In the genomic region with DNA sequence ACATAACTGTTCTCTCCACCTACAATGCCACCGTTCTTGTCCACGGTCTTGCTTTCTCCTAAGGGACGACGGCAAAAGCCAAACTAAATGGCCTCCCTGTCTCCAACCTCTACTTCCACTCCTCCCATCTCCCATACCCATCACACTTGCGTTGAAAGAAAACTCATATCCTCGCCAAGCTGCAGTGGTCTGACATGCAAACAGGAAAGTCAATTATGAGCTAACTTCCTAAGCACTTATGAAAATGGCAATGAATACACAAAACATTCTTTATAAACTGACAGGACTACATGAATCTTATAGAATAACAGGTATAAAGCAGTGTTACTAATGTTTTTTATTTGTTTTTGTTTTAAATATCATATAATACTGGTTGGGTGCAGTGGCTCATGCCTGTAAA, we compare ENCODE assay signal across 26 cellular contexts.
"Had no signal": no experiment of that assay in that cellular context is flagged by ENCODE, and none has a peak within 500 bp of the region (broad histone marks: within the 10 kb centered on the region; RNA-seq: fewer than 3 reads in every experiment).

No MANE protein-coding gene starts in this region.

- H3K27ac Mint-ChIP-seq: activated CD4-positive, alpha-beta memory T cell treated with anti-CD3 and anti-CD28 coated beads for 36 hours; activated CD4-positive, alpha-beta T cell treated with anti-CD3 and anti-CD28 coated beads, Interleukin-2, amount 10 ng/mL, durations not matched to agents 7 days and 5 days had no signal

- H3K27me3 Mint-ChIP-seq: activated CD4-positive, alpha-beta memory T cell treated with anti-CD3 and anti-CD28 coated beads for 36 hours; activated CD4-positive, alpha-beta T cell treated with anti-CD3 and anti-CD28 coated beads, Interleukin-2, amount 10 ng/mL, durations not matched to agents 7 days and 5 days had no signal

- H3K4me1 Mint-ChIP-seq: activated CD4-positive, alpha-beta T cell treated with anti-CD3 and anti-CD28 coated beads, Interleukin-2, amount 10 ng/mL, durations not matched to agents 7 days and 5 days had no signal

- H3K4me3 ChIP-seq: adrenal gland, body of pancreas, breast epithelium, Peyer's patch had no signal

- H3K4me3 Mint-ChIP-seq: activated CD4-positive, alpha-beta memory T cell treated with anti-CD3 and anti-CD28 coated beads for 36 hours; activated CD4-positive, alpha-beta T cell treated with anti-CD3 and anti-CD28 coated beads, Interleukin-2, amount 10 ng/mL, durations not matched to agents 7 days and 5 days had no signal

- H3K9me3 Mint-ChIP-seq: activated CD4-positive, alpha-beta memory T cell treated with anti-CD3 and anti-CD28 coated beads for 36 hours; activated CD4-positive, alpha-beta T cell treated with anti-CD3 and anti-CD28 coated beads, Interleukin-2, amount 10 ng/mL, durations not matched to agents 7 days and 5 days had no signal

- DNase-seq: activated CD4-positive, alpha-beta memory T cell treated with anti-CD3 and anti-CD28 coated beads for 36 hours; activated CD4-positive, alpha-beta T cell treated with anti-CD3 and anti-CD28 coated beads, Interleukin-2, amount 10 ng/mL, durations not matched to agents 7 days and 5 days; activated CD8-positive, alpha-beta memory T cell treated with anti-CD3 and anti-CD28 coated beads, Interleukin-2, amount 50 U/mL, for 4 hours; activated effector memory CD4-positive, alpha-beta T cell treated with anti-CD3 and anti-CD28 coated beads, Interleukin-2, amount 50 U/mL, for 16 hours; activated naive CD4-positive, alpha-beta T cell; activated naive CD4-positive, alpha-beta T cell treated with anti-CD3 and anti-CD28 coated beads, Interleukin-2, amount 50 U/mL, for 16 hours; activated T-cell treated with anti-CD3 and anti-CD28 coated beads, Interleukin-2, amount 50 U/mL, for 48 hours; adrenal gland; body of pancreas; MM.1S; MV-4-11; NCI-H1092; NCI-H1436 treated with DMSO at 0.1 percent for 48 hours; NCI-H1694 treated with DMSO at 0.1 percent for 48 hours; NCI-H2029; NCI-H345; NCI-H524 treated with DMSO at 0.1 percent for 48 hours; PC-3; Peyer's patch; RPMI8226; SIG-M5; SW 1271; T-helper 1 cell; T-helper 2 cell; T-helper 9 cell had no signal

- ATAC-seq: body of pancreas, PC-3 had no signal
